13 cellular contexts compared by ENCODE assay signal in the genomic region with DNA sequence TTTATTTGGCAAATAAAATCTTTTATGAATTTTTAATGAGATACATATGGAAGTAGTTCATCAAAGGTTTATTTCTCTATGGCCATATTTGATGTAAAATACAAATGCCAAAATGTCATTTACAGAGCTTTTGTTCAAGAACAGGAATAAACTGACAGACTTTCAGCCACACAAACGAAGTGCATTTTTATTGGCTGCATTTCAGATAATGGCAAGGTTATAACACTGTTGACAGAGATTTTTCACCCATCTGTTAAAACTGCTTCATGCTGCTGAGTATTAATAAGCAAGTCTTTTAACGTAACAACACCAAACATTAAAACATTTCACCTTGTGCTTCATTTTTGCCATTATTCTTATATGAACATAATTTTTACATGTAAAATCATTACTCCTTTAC.
DNase-seq lines count a peak whose midpoint lies in the region; ATAC-seq, FAIRE-seq and TF ChIP-seq lines count a peak whose summit lies in the region.
"Had no signal": no experiment of that assay in that cellular context is flagged by ENCODE, and none has a peak within 500 bp of the region (broad histone marks: within the 10 kb centered on the region; RNA-seq: fewer than 3 reads in every experiment).

No MANE protein-coding gene starts in this region.

- no peak for ATAC-seq in pancreas
- ATAC-seq: GM12878, HCT116 had no signal

- no peaks in the 10 kb centered on the region for H3K36me3 ChIP-seq in adrenal gland (replicated peaks in 1 of 2)
- no peaks in the 10 kb centered on the region for H3K36me3 ChIP-seq in pancreas

- H3K4me1 ChIP-seq in adrenal gland (replicated peaks in 1 of 2) (no peaks in the 10 kb centered on the region), pancreas (no peaks in the 10 kb centered on the region)

- DNase-seq in NCI-H748 (lab: John Stamatoyannopoulos, UW; ENCODE audit: unreplicated experiment) (peak; percentile 60), NCI-H748 treated with DMSO at 0.1 percent for 48 hours (lab: John Stamatoyannopoulos, UW) (no peak), NCI-H1694 (lab: John Stamatoyannopoulos, UW) (peak; percentile 68), NCI-H446 treated with DMSO at 0.1 percent for 48 hours (lab: John Stamatoyannopoulos, UW) (peak; percentile 71), adrenal gland (no peak), pancreas (no peak), nucleus accumbens (lab: John Stamatoyannopoulos, UW) (no peak)
- DNase-seq: CD4-positive, alpha-beta T cell; GM23248 had no signal

- TF ChIP-seq CTCF in adrenal gland (IDR thresholded peaks at IDR 0.05) (no peak), pancreas (IDR thresholded peaks at IDR 0.05) (no peak)

- H3K4me3 ChIP-seq in adrenal gland, result no peak overlapping the region
- no peak overlapping the region for H3K4me3 ChIP-seq in pancreas
- H3K4me3 ChIP-seq: GM12878, GM23248 had no signal

- intact Hi-C loops in adrenal gland (cut with DNase I) (no loop called here), pancreas (cut with DNase I) (no loop called here)

- TF ChIP-seq POLR2A in adrenal gland (IDR thresholded peaks at IDR 0.05), result no peak

- H3K9me3 ChIP-seq in adrenal gland (replicated peaks in 1 of 3) (no peaks in the 10 kb centered on the region), pancreas (no peaks in the 10 kb centered on the region)

- no peak for FAIRE-seq in pancreas (lab: Jason Lieb, UNC)
- FAIRE-seq: GM12878, GM18507, H54 had no signal

- H3K27me3 ChIP-seq in adrenal gland (no peaks in the 10 kb centered on the region), pancreas (no peaks in the 10 kb centered on the region)

- 46 to 54% (median 52%) methylated on average over 2 of the region's 2 CpGs for WGBS in adrenal gland, 4 donors
- WGBS in pancreas, 2 donors, result 18 to 37% methylated on average over 2 of the region's 2 CpGs

- H3K27ac ChIP-seq in adrenal gland (no peak overlapping the region), pancreas (no peak overlapping the region)
- H3K27ac ChIP-seq: GM23248 had no signal

Comparison
In these comparisons a context has a peak if more than half of its experiments do, and no peak if none do; other contexts are left out.
1. DNase-seq: peak in NCI-H748 (single experiment), NCI-H1694 (single experiment) and NCI-H446 treated with DMSO at 0.1 percent for 48 hours (single experiment); none in NCI-H748 treated with DMSO at 0.1 percent for 48 hours (single experiment), adrenal gland (0 of 7), pancreas (0 of 6) and nucleus accumbens (0 of 56).